ENCODE assay signal across 12 cellular contexts in genomic region chr14:68771631-68772030, GRCh38. TPM values are rescaled to one million over a fixed set of nuclear protein-coding genes. Genes with fewer than 3 reads are reported as not detected.
A peak's percentile ranks its signal among the peaks of the same experiment; 100 is the strongest.
DNase-seq lines count a peak whose midpoint lies in the region; ATAC-seq, FAIRE-seq and TF ChIP-seq lines count a peak whose summit lies in the region.
"Had no signal": no experiment of that assay in that cellular context is flagged by ENCODE, and none has a peak within 500 bp of the region (broad histone marks: within the 10 kb centered on the region; RNA-seq: fewer than 3 reads in every experiment).

No MANE protein-coding gene starts in this region.

- H3K4me3 ChIP-seq in effector memory CD4-positive, alpha-beta T cell (ENCODE audit: insufficient read depth, low read depth, low read length, poor library complexity, severe bottlenecking) = no peak overlapping the region
- H3K4me3 ChIP-seq in mucosa of descending colon (no peak overlapping the region), aorta (ENCODE audit: low read length in 2 of 2) (no peak overlapping the region)
- H3K4me3 ChIP-seq: GM12878, hepatocyte had no signal

- FAIRE-seq in frontal cortex (lab: Jason Lieb, UNC) = no peak
- FAIRE-seq: GM12878 had no signal

- WGBS in aorta, 2 donors = 75 to 83% methylated on average over 10 of the region's 10 CpGs

- H3K36me3 ChIP-seq in effector memory CD4-positive, alpha-beta T cell (ENCODE audit: control insufficient read depth, insufficient read depth, low read length) = no peaks in the 10 kb centered on the region
- H3K36me3 ChIP-seq in mucosa of descending colon (ENCODE audit: low read depth) (no peaks in the 10 kb centered on the region), aorta (ENCODE audit: control insufficient read depth in 1 of 2, insufficient read depth in 2 of 2, low read length in 1 of 2) (no peaks in the 10 kb centered on the region)

- H3K27me3 ChIP-seq in effector memory CD4-positive, alpha-beta T cell (replicated peaks; ENCODE audit: control insufficient read depth, insufficient read depth, low read length, poor library complexity, severe bottlenecking) = no peaks in the 10 kb centered on the region
- H3K27me3 ChIP-seq in aorta (ENCODE audit: control insufficient read depth in 1 of 2, insufficient read depth in 2 of 2, low read length in 1 of 2) = no peaks in the 10 kb centered on the region
- H3K27me3 ChIP-seq: hepatocyte had no signal

- H3K4me1 ChIP-seq in effector memory CD4-positive, alpha-beta T cell (ENCODE audit: control insufficient read depth, insufficient read depth, low read length, poor library complexity, severe bottlenecking) = peaks cover 43% of the 10 kb centered on the region
- H3K4me1 ChIP-seq in mucosa of descending colon (ENCODE audit: low read depth) (no peaks in the 10 kb centered on the region), aorta (ENCODE audit: control insufficient read depth in 1 of 2, insufficient read depth in 2 of 2, low read length in 2 of 2) (no peaks in the 10 kb centered on the region)

- no peaks in the 10 kb centered on the region for H3K9me3 ChIP-seq in effector memory CD4-positive, alpha-beta T cell (ENCODE audit: control insufficient read depth, low read length)
- H3K9me3 ChIP-seq in mucosa of descending colon (no peaks in the 10 kb centered on the region), aorta (ENCODE audit: control insufficient read depth, low read length) (no peaks in the 10 kb centered on the region)

- no peak for TF ChIP-seq CTCF in mucosa of descending colon (IDR thresholded peaks at IDR 0.05)

- H3K27ac ChIP-seq in effector memory CD4-positive, alpha-beta T cell (ENCODE audit: insufficient read depth, low read length, poor library complexity, severe bottlenecking) = peak overlapping the region; percentile 36
- H3K27ac ChIP-seq in aorta (ENCODE audit: low read depth in 1 of 2, low read length in 2 of 2) = no peak overlapping the region
- H3K27ac ChIP-seq: hepatocyte had no signal

- ATAC-seq in mucosa of descending colon (peak; percentile 31), aorta (ENCODE audit: low FRiP score) (no peak)
- ATAC-seq: GM12878 had no signal

- DNase-seq in stimulated activated CD4-positive, alpha-beta T cell treated with anti-CD3 and anti-CD28 coated beads, Interleukin-15, amount 100 ng/mL, for 24 hours = peak; percentile 15
- no peak for DNase-seq in stimulated activated CD4-positive, alpha-beta T cell treated with anti-CD3 and anti-CD28 coated beads, Interleukin-4, amount 100 ng/mL, for 1 hour
- DNase-seq in effector memory CD4-positive, alpha-beta T cell = peak in 2 of 3 donors; percentile 12 to 29
- DNase-seq in mucosa of descending colon (peak in 1 of 3 donors; percentile 27), aorta (peak; percentile 47 to 60), NCI-H187 treated with DMSO at 0.1 percent for 48 hours (lab: John Stamatoyannopoulos, UW) (no peak), frontal cortex (ENCODE audit: low spot score in 2 of 2) (no peak), iPS-NIHi7 (ENCODE audit: extremely low spot score) (no peak)
- DNase-seq: AML-193, SIG-M5 had no signal

- intact Hi-C loops in mucosa of descending colon (cut with DNase I, micrococcal nuclease) = no loop called here
- intact Hi-C loops in aorta (cut with DNase I) = loop anchor here in 1 of 2 donors (5.0 kb wide), 1 partner anchor 79 kb away; no protein-coding TSS in a partner anchor

RNA-seq across cellular contexts. Expression of gene ZFP36L1, which starts 21.2 kb away (rescaled TPM):
- total RNA-seq in mucosa of descending colon (100 to 1,000 TPM in 2 of 3 donors, 10 to 100 TPM in 1; 79.8 to 472 (median 103) TPM), aorta (100 to 1,000 TPM; 302 to 388 TPM), frontal cortex (4.1 TPM)
- 10 to 100 TPM; 35.3 to 48.6 TPM for polyA plus RNA-seq in aorta

Comparison
In these comparisons a context has a peak if more than half of its experiments do, and no peak if none do; other contexts are left out.
1. DNase-seq: peak in stimulated activated CD4-positive, alpha-beta T cell treated with anti-CD3 and anti-CD28 coated beads, Interleukin-15, amount 100 ng/mL, for 24 hours (single experiment), effector memory CD4-positive, alpha-beta T cell (2 of 3) and aorta (2 of 2); none in stimulated activated CD4-positive, alpha-beta T cell treated with anti-CD3 and anti-CD28 coated beads, Interleukin-4, amount 100 ng/mL, for 1 hour (single experiment), NCI-H187 treated with DMSO at 0.1 percent for 48 hours (single experiment), frontal cortex (0 of 2) and iPS-NIHi7 (single experiment).
2. RNA of gene ZFP36L1, which starts 21.2 kb away (total RNA-seq): 302 to 388 TPM in aorta and 79.8 to 472 TPM in mucosa of descending colon; 4.1 TPM in frontal cortex (single experiment); every median in the first group is over 10 times any median in the second.